28 cellular contexts compared by ENCODE assay signal in the genomic region with DNA sequence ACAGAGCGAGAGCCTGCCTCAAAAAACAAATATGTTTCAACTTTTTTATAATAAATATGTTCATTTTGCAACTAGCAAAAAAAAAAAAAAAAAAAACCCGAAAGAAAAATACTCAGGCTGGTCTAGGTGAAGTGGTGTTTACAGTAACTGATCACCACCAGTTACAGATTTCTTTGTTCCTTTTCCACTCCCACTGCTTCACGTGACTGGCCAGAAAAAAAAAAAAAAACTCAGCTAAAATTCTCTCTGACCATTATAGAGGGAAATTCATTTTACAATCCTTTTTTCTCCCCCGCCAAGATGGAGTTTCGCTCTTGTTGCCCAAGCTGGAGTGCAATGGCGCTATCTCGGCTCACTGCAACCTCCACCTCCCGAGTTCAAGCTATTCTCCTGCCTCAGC. TPM values are rescaled to one million over a fixed set of nuclear protein-coding genes. Genes with fewer than 3 reads are reported as not detected.
A peak's percentile ranks its signal among the peaks of the same experiment; 100 is the strongest.
DNase-seq lines count a peak whose midpoint lies in the region; TF ChIP-seq lines count a peak whose summit lies in the region.
"Had no signal": no experiment of that assay in that cellular context is flagged by ENCODE, and none has a peak within 500 bp of the region (broad histone marks: within the 10 kb centered on the region; RNA-seq: fewer than 3 reads in every experiment).

No MANE protein-coding gene starts in this region.

- H3K4me1 ChIP-seq in stomach (peaks cover 36 to 83% (median 60%) of the 10 kb centered on the region in 4 donors), A673 (ENCODE audit: insufficient read depth, low read length, poor library complexity, severe bottlenecking) (peaks cover 20% of the 10 kb centered on the region)

- no peaks in the 10 kb centered on the region for H3K9me3 Mint-ChIP-seq in activated CD4-positive, alpha-beta T cell treated with anti-CD3 and anti-CD28 coated beads, Interleukin-2, amount 10 ng/mL, durations not matched to agents 7 days and 5 days
- H3K9me3 Mint-ChIP-seq in activated CD4-positive, alpha-beta memory T cell treated with anti-CD3 and anti-CD28 coated beads for 36 hours = no peaks in the 10 kb centered on the region
- no peaks in the 10 kb centered on the region for H3K9me3 Mint-ChIP-seq in chondrocyte (ENCODE audit: low read depth)
- H3K9me3 Mint-ChIP-seq: nephron; stimulated activated naive CD8-positive, alpha-beta T cell treated with anti-CD3 and anti-CD28 coated beads, Interleukin-15, amount 100 ng/mL, for 72 hours had no signal

- no peak overlapping the region for H3K4me3 Mint-ChIP-seq in activated CD4-positive, alpha-beta T cell treated with anti-CD3 and anti-CD28 coated beads, Interleukin-2, amount 10 ng/mL, durations not matched to agents 7 days and 5 days
- no peak overlapping the region for H3K4me3 Mint-ChIP-seq in activated CD4-positive, alpha-beta memory T cell treated with anti-CD3 and anti-CD28 coated beads for 36 hours
- H3K4me3 Mint-ChIP-seq in chondrocyte (ENCODE audit: unreplicated experiment) = no peak overlapping the region
- H3K4me3 Mint-ChIP-seq: nephron had no signal

- peak overlapping the region; percentile 13 for H3K27ac Mint-ChIP-seq in activated CD4-positive, alpha-beta T cell treated with anti-CD3 and anti-CD28 coated beads, Interleukin-2, amount 10 ng/mL, durations not matched to agents 7 days and 5 days
- H3K27ac Mint-ChIP-seq in activated CD4-positive, alpha-beta memory T cell treated with anti-CD3 and anti-CD28 coated beads for 36 hours = peak overlapping the region; percentile 29
- peak overlapping the region; percentile 13 for H3K27ac Mint-ChIP-seq in chondrocyte (ENCODE audit: unreplicated experiment)
- H3K27ac Mint-ChIP-seq: stimulated activated naive CD8-positive, alpha-beta T cell treated with anti-CD3 and anti-CD28 coated beads, Interleukin-15, amount 100 ng/mL, for 72 hours had no signal

- intact Hi-C loops in activated CD4-positive, alpha-beta memory T cell treated with anti-CD3 and anti-CD28 coated beads for 36 hours (cut with micrococcal nuclease) = no loop called here
- intact Hi-C loops in stomach (cut with DNase I; ENCODE audit: low total_unique reads) (no loop called here), A673 (cut with micrococcal nuclease; ENCODE audit: unreplicated experiment) (loop anchor here (5.0 to 10.0 kb wide), 4 partner anchors 93 to 266 kb away; no protein-coding TSS in a partner anchor)

- TF ChIP-seq POLR2A in stomach (IDR thresholded peaks at IDR 0.05) = no peak
- no peak for TF ChIP-seq POLR2A in erythroblast (IDR thresholded peaks at IDR 0.05; ENCODE audit: low read length)

- no peaks in the 10 kb centered on the region for H3K27me3 Mint-ChIP-seq in activated CD4-positive, alpha-beta T cell treated with anti-CD3 and anti-CD28 coated beads, Interleukin-2, amount 10 ng/mL, durations not matched to agents 7 days and 5 days
- H3K27me3 Mint-ChIP-seq in activated CD4-positive, alpha-beta memory T cell treated with anti-CD3 and anti-CD28 coated beads for 36 hours = no peaks in the 10 kb centered on the region
- no peaks in the 10 kb centered on the region for H3K27me3 Mint-ChIP-seq in chondrocyte (ENCODE audit: low read depth)
- H3K27me3 Mint-ChIP-seq: stimulated activated naive CD8-positive, alpha-beta T cell treated with anti-CD3 and anti-CD28 coated beads, Interleukin-15, amount 100 ng/mL, for 72 hours had no signal

- CTCF ChIA-PET in activated CD4-positive, alpha-beta T cell treated with anti-CD3 and anti-CD28 coated beads, Interleukin-2, amount 10 ng/mL, durations not matched to agents 7 days and 5 days (lab: Charles Lee) = interaction anchor here (0.7 to 4.0 kb wide), 3 partner anchors 54 to 116 kb away, joined by 3 to 21 read pairs (median 12); no protein-coding TSS in a partner anchor
- CTCF ChIA-PET in activated CD4-positive, alpha-beta memory T cell treated with anti-CD3 and anti-CD28 coated beads for 36 hours (lab: Charles Lee) = interaction anchor here (0.6 to 7.2 kb wide), 5 partner anchors 52 to 172 kb away, joined by 3 to 87 read pairs (median 37); no protein-coding TSS in a partner anchor
- CTCF ChIA-PET in A673 (lab: Charles Lee) = no interaction called here

- H3K27me3 ChIP-seq in stomach (no peaks in the 10 kb centered on the region), A673 (replicated peaks; ENCODE audit: insufficient read depth, low read depth, low read length, poor library complexity) (no peaks in the 10 kb centered on the region)
- H3K27me3 ChIP-seq: BLaER1, upper lobe of right lung had no signal

- H3K4me3 ChIP-seq in stomach (no peak overlapping the region), A673 (ENCODE audit: low read depth, low read length, poor library complexity, severe bottlenecking) (no peak overlapping the region)
- H3K4me3 ChIP-seq: A549, BLaER1, PC-9, upper lobe of right lung had no signal

- 71 to 78% (median 74%) methylated on average over 8 of the region's 8 CpGs for WGBS in stomach, 5 donors

- POLR2A ChIA-PET in activated CD4-positive, alpha-beta T cell treated with anti-CD3 and anti-CD28 coated beads, Interleukin-2, amount 10 ng/mL, durations not matched to agents 7 days and 5 days (lab: Charles Lee) = no interaction called here
- POLR2A ChIA-PET in activated CD4-positive, alpha-beta memory T cell treated with anti-CD3 and anti-CD28 coated beads for 36 hours (lab: Charles Lee) = interaction anchor here (0.6 kb wide), 1 partner anchor 144 kb away, joined by 4 read pairs; no protein-coding TSS in a partner anchor
- POLR2A ChIA-PET in A673 (lab: Charles Lee; ENCODE audit: low non-redundant PET) = interaction anchor here (0.6 kb wide), 1 partner anchor 18 kb away, joined by 7 read pairs; no protein-coding TSS in a partner anchor

- H3K9me3 ChIP-seq in stomach (no peaks in the 10 kb centered on the region), A673 (ENCODE audit: low read depth, low read length, poor library complexity, severe bottlenecking) (no peaks in the 10 kb centered on the region)
- H3K9me3 ChIP-seq: A549, BLaER1, upper lobe of right lung had no signal

- no peak for TF ChIP-seq EP300 in stomach (IDR thresholded peaks at IDR 0.05)

- H3K36me3 Mint-ChIP-seq in activated CD4-positive, alpha-beta T cell treated with anti-CD3 and anti-CD28 coated beads, Interleukin-2, amount 10 ng/mL, durations not matched to agents 7 days and 5 days (ENCODE audit: low read depth) = peaks cover 29% of the 10 kb centered on the region
- peaks cover 35% of the 10 kb centered on the region for H3K36me3 Mint-ChIP-seq in activated CD4-positive, alpha-beta memory T cell treated with anti-CD3 and anti-CD28 coated beads for 36 hours
- no peaks in the 10 kb centered on the region for H3K36me3 Mint-ChIP-seq in chondrocyte (ENCODE audit: low read depth)

- peak overlapping the region in 4 of 5 donors; percentile 35 to 99 (median 90) for H3K27ac ChIP-seq in stomach
- H3K27ac ChIP-seq in A673 (ENCODE audit: low read depth, low read length, poor library complexity, severe bottlenecking) = no peak overlapping the region
- H3K27ac ChIP-seq: BLaER1, PC-9, upper lobe of right lung had no signal

- TF ChIP-seq CTCF in chondrocyte (IDR thresholded peaks at IDR 0.05) = no peak
- no peak for TF ChIP-seq CTCF in stomach (IDR thresholded peaks at IDR 0.05)
- no peak for TF ChIP-seq CTCF in A673 (conservative IDR thresholded peaks at IDR 0.05; ENCODE audit: low read depth, low read length)

- H3K4me1 Mint-ChIP-seq in activated CD4-positive, alpha-beta T cell treated with anti-CD3 and anti-CD28 coated beads, Interleukin-2, amount 10 ng/mL, durations not matched to agents 7 days and 5 days = peaks cover 49% of the 10 kb centered on the region
- peaks cover 55% of the 10 kb centered on the region for H3K4me1 Mint-ChIP-seq in activated CD4-positive, alpha-beta memory T cell treated with anti-CD3 and anti-CD28 coated beads for 36 hours (ENCODE audit: low read depth)
- peaks cover 33% of the 10 kb centered on the region for H3K4me1 Mint-ChIP-seq in chondrocyte (ENCODE audit: low read depth)

- no TSS peak for BruUV-seq in A673 (replicated peaks; lab: Mats Ljungman, UMichigan)

- DNase-seq in activated CD4-positive, alpha-beta T cell treated with anti-CD3 and anti-CD28 coated beads, Interleukin-2, amount 10 ng/mL, durations not matched to agents 7 days and 5 days = no peak
- no peak for DNase-seq in activated CD4-positive, alpha-beta T cell treated with anti-CD3 and anti-CD28 coated beads, Interleukin-2, amount 50 U/mL, for 1 hour
- no peak for DNase-seq in activated CD4-positive, alpha-beta memory T cell treated with anti-CD3 and anti-CD28 coated beads for 36 hours
- DNase-seq in chondrocyte (ENCODE audit: low spot score) (no peak), stomach (no peak), HuH-7 (ENCODE audit: low spot score) (no peak), A673 (ENCODE audit: low spot score) (no peak), erythroblast (lab: John Stamatoyannopoulos, UW) (no peak)
- DNase-seq: activated CD8-positive, alpha-beta memory T cell treated with anti-CD3 and anti-CD28 coated beads, Interleukin-2, amount 50 U/mL, for 48 hours; activated gamma-delta T cell; Calu3; cortex of kidney; DND-41; H7; midbrain; NCI-H146; NCI-H510A treated with DMSO at 0.1 percent for 48 hours; NK-92 treated with Interleukin-12 subunit alpha and Interleukin-12 subunit beta, amount 100 ng/mL, for 24 hours; PC-9; retina; SHP77 treated with DMSO at 0.1 percent for 48 hours; stimulated activated CD4-positive, alpha-beta T cell treated with anti-CD3 and anti-CD28 coated beads, Interleukin-12 subunit alpha, Interleukin-12 subunit beta, amount 100 ng/mL, for 4 hours; stimulated activated CD4-positive, alpha-beta T cell treated with anti-CD3 and anti-CD28 coated beads, Interleukin-4, amount 100 ng/mL, for 24 hours; stimulated activated naive CD8-positive, alpha-beta T cell treated with anti-CD3 and anti-CD28 coated beads, Interleukin-15, amount 100 ng/mL, for 72 hours; upper lobe of right lung had no signal

- H3K36me3 ChIP-seq in stomach (peaks cover 14 to 42% (median 41%) of the 10 kb centered on the region in 4 donors), A673 (ENCODE audit: insufficient read depth, low read length, poor library complexity, severe bottlenecking) (no peaks in the 10 kb centered on the region)

RNA-seq across cellular contexts. Expression of a gene that starts 4.6 kb away (rescaled TPM):
- total RNA-seq in activated CD4-positive, alpha-beta T cell treated with anti-CD3 and anti-CD28 coated beads, Interleukin-2, amount 10 ng/mL, durations not matched to agents 7 days and 5 days = 10 to 100 TPM; 24.8 to 35.6 TPM
- 10 to 100 TPM; 50.9 to 52.5 TPM for total RNA-seq in activated CD4-positive, alpha-beta memory T cell treated with anti-CD3 and anti-CD28 coated beads for 36 hours
- 31.6 to 36.8 TPM (median 35.4 TPM) in 3 replicates for total RNA-seq in chondrocyte
- 100 to 1,000 TPM in 1 of 5 donors, 10 to 100 TPM in 2, 1 to 10 TPM in 2; 4.3 to 142 (median 19.4) TPM for total RNA-seq in stomach
- 10 to 100 TPM in 2 of 3 donors, 1 to 10 TPM in 1; 8.4 to 14.7 (median 12.5) TPM for polyA plus RNA-seq in stomach
- 40.2 and 43.1 TPM in 2 replicates for total RNA-seq in A673 (2021)

RNA-seq across cellular contexts. Expression of a gene that starts 4.8 kb away (rescaled TPM):
- total RNA-seq in activated CD4-positive, alpha-beta T cell treated with anti-CD3 and anti-CD28 coated beads, Interleukin-2, amount 10 ng/mL, durations not matched to agents 7 days and 5 days = 10 to 100 TPM; 82.9 to 87.1 TPM
- 100 to 1,000 TPM; 119 to 122 TPM for total RNA-seq in activated CD4-positive, alpha-beta memory T cell treated with anti-CD3 and anti-CD28 coated beads for 36 hours
- total RNA-seq in chondrocyte (48.5 to 54.4 TPM (median 52.9 TPM) in 3 replicates), stomach (100 to 1,000 TPM in 2 of 5 donors, 10 to 100 TPM in 3; 12.7 to 104 (median 68.8) TPM), A673 (2021) (57.6 and 62.5 TPM in 2 replicates)
- 100 to 1,000 TPM; 164 to 231 (median 170) TPM for polyA plus RNA-seq in stomach

RNA-seq across cellular contexts. Expression of a gene that starts 53.1 kb away (rescaled TPM):
- 100 to 1,000 TPM; 166 to 189 TPM for total RNA-seq in activated CD4-positive, alpha-beta T cell treated with anti-CD3 and anti-CD28 coated beads, Interleukin-2, amount 10 ng/mL, durations not matched to agents 7 days and 5 days
- total RNA-seq in activated CD4-positive, alpha-beta memory T cell treated with anti-CD3 and anti-CD28 coated beads for 36 hours = 100 to 1,000 TPM; 637 TPM
- total RNA-seq in chondrocyte (68.5 to 241 TPM (median 227 TPM) in 3 replicates), stomach (100 to 1,000 TPM in 4 of 5 donors, 10 to 100 TPM in 1; 89.9 to 188 (median 154) TPM), A673 (2021) (20.7 and 39.6 TPM in 2 replicates)
- polyA plus RNA-seq in stomach = 100 to 1,000 TPM; 122 to 176 (median 170) TPM
